21 cellular contexts compared by ENCODE assay signal in the genomic region with DNA sequence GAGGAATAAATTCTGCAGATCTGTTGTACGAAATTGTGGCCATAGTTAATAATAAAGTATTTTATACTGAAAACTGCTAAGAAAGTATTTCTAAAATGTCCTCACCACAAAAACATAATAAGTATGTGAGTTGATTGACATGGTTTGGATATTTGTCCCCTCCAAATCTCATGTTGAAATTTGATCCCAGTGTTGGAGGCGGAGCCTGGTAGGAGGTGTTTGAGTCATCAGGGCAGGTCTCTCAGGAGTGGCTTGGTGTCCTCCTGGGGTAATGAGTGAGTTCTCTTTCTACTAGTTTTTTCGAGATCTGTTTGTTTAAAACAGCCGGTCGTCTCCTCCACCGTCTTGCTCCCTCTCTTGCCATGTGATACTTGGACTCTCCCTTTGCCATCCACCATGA.
A peak's percentile ranks its signal among the peaks of the same experiment; 100 is the strongest.
DNase-seq lines count a peak whose midpoint lies in the region; ATAC-seq, FAIRE-seq and TF ChIP-seq lines count a peak whose summit lies in the region.
"Had no signal": no experiment of that assay in that cellular context is flagged by ENCODE, and none has a peak within 500 bp of the region (broad histone marks: within the 10 kb centered on the region; RNA-seq: fewer than 3 reads in every experiment).

No MANE protein-coding gene starts in this region.

- no peak for DNase-seq in activated T-cell treated with anti-CD3 and anti-CD28 coated beads, Interleukin-2, amount 50 U/mL, for 72 hours
- DNase-seq in activated T-cell treated with anti-CD3 and anti-CD28 coated beads for 4 hours: no peak
- peak; percentile 33 for DNase-seq in H9
- peak; percentile 3 for DNase-seq in OCI-M1 (lab: John Stamatoyannopoulos, UW)
- peak; percentile 13 for DNase-seq in iPS-NIHi11 (ENCODE audit: low spot score)
- no peak for DNase-seq in HTR-8/SVneo (ENCODE audit: insufficient read length, low spot score)
- DNase-seq: activated CD4-positive, alpha-beta T cell treated with anti-CD3 and anti-CD28 coated beads, Interleukin-2, amount 50 U/mL, for 4 hours; Calu3; effector CD4-positive, alpha-beta T cell; Karpas-422; mammary epithelial cell; naive thymus-derived CD8-positive, alpha-beta T cell; NCI-H2029; NCI-H526; SK-N-SH had no signal

- no peak overlapping the region for H2BK120ac ChIP-seq in H9 (ENCODE audit: low read depth, low read length, poor library complexity, severe bottlenecking)

- no peak overlapping the region for H3K27ac Mint-ChIP-seq in activated T-cell treated with anti-CD3 and anti-CD28 coated beads, Interleukin-2, amount 50 U/mL, for 72 hours
- H3K27ac Mint-ChIP-seq in H9: peak overlapping the region; percentile 4 to 90 (median 46); a peak in 2 of 7 replicates
- H3K27ac Mint-ChIP-seq: naive thymus-derived CD8-positive, alpha-beta T cell; progenitor cell of endocrine pancreas had no signal

- no peak overlapping the region for H3K4me3 Mint-ChIP-seq in activated T-cell treated with anti-CD3 and anti-CD28 coated beads, Interleukin-2, amount 50 U/mL, for 72 hours
- no peak overlapping the region for H3K4me3 Mint-ChIP-seq in H9
- H3K4me3 Mint-ChIP-seq: central memory CD8-positive, alpha-beta T cell; naive thymus-derived CD8-positive, alpha-beta T cell had no signal

- H3K9me3 ChIP-seq in H9 (ENCODE audit: control insufficient read depth, low read depth, low read length): no peaks in the 10 kb centered on the region
- H3K9me3 ChIP-seq: SK-N-SH, suprapubic skin had no signal

- TF ChIP-seq CTCF in H9 (conservative IDR thresholded peaks at IDR 0.05): no peak

- no peak overlapping the region for H2BK12ac ChIP-seq in H9 (ENCODE audit: insufficient read length, low read depth, low read length)

- H3K23me2 ChIP-seq in H9 (ENCODE audit: insufficient read length, low read depth, low read length, poor library complexity, severe bottlenecking): no peaks in the 10 kb centered on the region

- no peak overlapping the region for H3K23ac ChIP-seq in H9 (ENCODE audit: insufficient read length, low read depth, low read length)

- peak; percentile 21 to 70 for ATAC-seq in activated T-cell treated with anti-CD3 and anti-CD28 coated beads, Interleukin-2, amount 50 U/mL, for 72 hours (replicated peaks in 1 of 2)
- no peak for ATAC-seq in HG03108 (IDR thresholded peaks at IDR 0.05; ENCODE audit: unreplicated experiment)
- ATAC-seq: naive thymus-derived CD8-positive, alpha-beta T cell had no signal

- no peak overlapping the region for H3K27ac ChIP-seq in H9 (ENCODE audit: insufficient read length, low read depth, low read length)
- H3K27ac ChIP-seq: skin epidermis, suprapubic skin had no signal

- H3K4ac ChIP-seq in H9 (ENCODE audit: low read depth, low read length): no peak overlapping the region

- H3K56ac ChIP-seq in H9 (ENCODE audit: insufficient read length, low read depth, low read length): no peak overlapping the region

- no peak overlapping the region for H3K14ac ChIP-seq in H9 (ENCODE audit: insufficient read depth, low read length)

- no peak overlapping the region for H2AK5ac ChIP-seq in H9 (ENCODE audit: insufficient read length, low read length)

- H4K91ac ChIP-seq in H9 (ENCODE audit: insufficient read length, low read depth, low read length): no peak overlapping the region

- no peak overlapping the region for H2BK20ac ChIP-seq in H9 (ENCODE audit: low read depth, low read length, poor library complexity, severe bottlenecking)

- no peak overlapping the region for H2BK5ac ChIP-seq in H9 (ENCODE audit: insufficient read length, low read length)

- FAIRE-seq in HTR-8/SVneo (lab: Jason Lieb, UNC): no peak
- FAIRE-seq: islet of Langerhans had no signal

- peak overlapping the region; percentile 94 for H2AFZ ChIP-seq in H9 (ENCODE audit: low read length)

- H3K4me1 ChIP-seq in H9 (ENCODE audit: insufficient read depth, low read length): no peaks in the 10 kb centered on the region
- H3K4me1 ChIP-seq: suprapubic skin had no signal

- H4K8ac ChIP-seq in H9 (replicated peaks; ENCODE audit: insufficient read length, low read depth, low read length): no peak overlapping the region

- no peaks in the 10 kb centered on the region for H3K27me3 ChIP-seq in H9 (ENCODE audit: insufficient read depth, low read length)
- H3K27me3 ChIP-seq: suprapubic skin had no signal

- no peak overlapping the region for H3K9ac ChIP-seq in H9 (ENCODE audit: extremely low read depth, insufficient read length, low read length)
- H3K9ac ChIP-seq: SK-N-SH had no signal

- H3K36me3 Mint-ChIP-seq in activated T-cell treated with anti-CD3 and anti-CD28 coated beads, Interleukin-2, amount 50 U/mL, for 72 hours (ENCODE audit: insufficient read depth in 2 of 2): no peaks in the 10 kb centered on the region
- H3K36me3 Mint-ChIP-seq in H9 (ENCODE audit: insufficient read depth in 1 of 3, low read depth in 3 of 3): peaks cover 0 to 4% (median 0%) of the 10 kb centered on the region in 3 experiments; a peak in 1 of 7 replicates
- H3K36me3 Mint-ChIP-seq: naive thymus-derived CD8-positive, alpha-beta T cell had no signal

- no peak overlapping the region for H3T11ph ChIP-seq in H9 (ENCODE audit: low read length)

- H3K18ac ChIP-seq in H9 (ENCODE audit: insufficient read length, low read depth, low read length): no peak overlapping the region

- WGBS in H9 (ENCODE audit: extremely low coverage, insufficient read length, low lambda C conversion rate): no CpG with 5 or more reads among the region's 6 CpGs

- no peaks in the 10 kb centered on the region for H3K4me1 Mint-ChIP-seq in activated T-cell treated with anti-CD3 and anti-CD28 coated beads, Interleukin-2, amount 50 U/mL, for 72 hours (ENCODE audit: low read depth)
- peaks cover 0 to 3% of the 10 kb centered on the region in 2 experiments; a peak in 1 of 4 replicates for H3K4me1 Mint-ChIP-seq in H9
- H3K4me1 Mint-ChIP-seq: central memory CD8-positive, alpha-beta T cell; naive thymus-derived CD8-positive, alpha-beta T cell had no signal

- no peak overlapping the region for H3K4me2 ChIP-seq in H9 (ENCODE audit: insufficient read depth, insufficient read length, low read length)
- H3K4me2 ChIP-seq: SK-N-SH had no signal

- no peaks in the 10 kb centered on the region for H3K9me3 Mint-ChIP-seq in activated T-cell treated with anti-CD3 and anti-CD28 coated beads, Interleukin-2, amount 50 U/mL, for 72 hours
- H3K9me3 Mint-ChIP-seq in H9: peaks cover 0 to 4% of the 10 kb centered on the region in 2 experiments; a peak in 3 of 5 replicates
- H3K9me3 Mint-ChIP-seq: central memory CD8-positive, alpha-beta T cell; naive thymus-derived CD8-positive, alpha-beta T cell had no signal

- H3K79me1 ChIP-seq in H9 (ENCODE audit: insufficient read depth, low read depth, low read length, poor library complexity, severe bottlenecking): no peaks in the 10 kb centered on the region

- H4K20me1 ChIP-seq in H9 (ENCODE audit: control insufficient read depth, insufficient read depth, insufficient read length): no peaks in the 10 kb centered on the region

- no peak overlapping the region for H4K5ac ChIP-seq in H9 (ENCODE audit: insufficient read length, low read depth, low read length)

- no peaks in the 10 kb centered on the region for H3K79me2 ChIP-seq in H9 (ENCODE audit: insufficient read depth, low read length)

- H3K27me3 Mint-ChIP-seq in activated T-cell treated with anti-CD3 and anti-CD28 coated beads, Interleukin-2, amount 50 U/mL, for 72 hours (ENCODE audit: low read depth): no peaks in the 10 kb centered on the region
- H3K27me3 Mint-ChIP-seq in H9 (ENCODE audit: low read depth): no peaks in the 10 kb centered on the region
- H3K27me3 Mint-ChIP-seq: progenitor cell of endocrine pancreas had no signal

- H2BK15ac ChIP-seq in H9 (ENCODE audit: low read depth, low read length): no peak overlapping the region

Comparison
In these comparisons a context has a peak if more than half of its experiments do, and no peak if none do; other contexts are left out.
1. DNase-seq: peak in H9 (single experiment), OCI-M1 (single experiment) and iPS-NIHi11 (single experiment); none in activated T-cell treated with anti-CD3 and anti-CD28 coated beads, Interleukin-2, amount 50 U/mL, for 72 hours (0 of 2), activated T-cell treated with anti-CD3 and anti-CD28 coated beads for 4 hours (single experiment) and HTR-8/SVneo (single experiment).